Comparison of ENCODE assay signal across 8 cellular contexts in genomic region chr3:155870945-155871745, GRCh38. TPM values are rescaled to one million over a fixed set of nuclear protein-coding genes. Genes with fewer than 3 reads are reported as not detected.
DNase-seq lines count a peak whose midpoint lies in the region; ATAC-seq and TF ChIP-seq lines count a peak whose summit lies in the region.

No MANE protein-coding gene starts in this region.

- H3K4me1 ChIP-seq in PC-3 (ENCODE audit: insufficient read depth, low read length) (peaks cover 14% of the 10 kb centered on the region), tibial nerve (peaks cover 0 to 42% (median 16%) of the 10 kb centered on the region in 4 donors)

- H2AFZ ChIP-seq in PC-3 (ENCODE audit: low read length) = peak overlapping the region; percentile 85

- CTCF ChIA-PET in AG04449 (lab: Yijun Ruan, JAX) (interaction anchor here (0.9 to 2.9 kb wide), 4 partner anchors 11 to 65 kb away, joined by 3 to 12 read pairs (median 8); partner anchors contain the start of gene C3orf33), PC-3 (lab: Charles Lee) (no interaction called here)

- H3K79me2 ChIP-seq in PC-3 (ENCODE audit: low read length) = peaks cover 56% of the 10 kb centered on the region

- peak overlapping the region; percentile 66 for H3K4me3 ChIP-seq in AG04449 (ENCODE audit: low read depth, low read length)
- H3K4me3 ChIP-seq in PC-3 (ENCODE audit: low read length) = peak overlapping the region; percentile 79
- H3K4me3 ChIP-seq in foreskin fibroblast (ENCODE audit: low read depth in 1 of 2, low read length in 2 of 2) = peak overlapping the region; percentile 76 to 79
- peak overlapping the region; percentile 88 to 98 (median 94) for H3K4me3 ChIP-seq in tibial nerve

- H3F3A ChIP-seq in PC-3 (ENCODE audit: low read length, unreplicated experiment) = no peaks in the 10 kb centered on the region

- POLR2A ChIA-PET in AG04449 (lab: Yijun Ruan, JAX) (interaction anchor here (1.4 kb wide), 1 partner anchor 17 kb away, joined by 4 read pairs; the partner anchor contains the start of gene SLC33A1), PC-3 (lab: Charles Lee; ENCODE audit: unreplicated experiment) (no interaction called here)

- peak overlapping the region; percentile 84 for H3K4me2 ChIP-seq in PC-3 (ENCODE audit: low read length)

- TF ChIP-seq CTCF in AG04449 (IDR thresholded peaks at IDR 0.05; ENCODE audit: insufficient read depth, low read length, missing control alignments) = no peak
- no peak for TF ChIP-seq CTCF in PC-3 (conservative IDR thresholded peaks at IDR 0.05; ENCODE audit: low read depth, low read length)
- TF ChIP-seq CTCF in foreskin fibroblast (IDR thresholded peaks at IDR 0.05; ENCODE audit: low read depth, low read length) = no peak
- no peak for TF ChIP-seq CTCF in tibial nerve (IDR thresholded peaks at IDR 0.05)

- ATAC-seq in GM18517 (IDR thresholded peaks at IDR 0.05; ENCODE audit: unreplicated experiment) = peak; percentile 20
- peak; percentile 32 for ATAC-seq in HG03045 (IDR thresholded peaks at IDR 0.05; ENCODE audit: unreplicated experiment)
- peak; percentile 18 for ATAC-seq in PC-3

- H3K36me3 ChIP-seq in PC-3 (ENCODE audit: low read depth, low read length) (no peaks in the 10 kb centered on the region), tibial nerve (no peaks in the 10 kb centered on the region)

- no peak for DNase-seq in AG04449 (ENCODE audit: low read depth, low spot score)
- DNase-seq in PC-3 = peak; percentile 44
- DNase-seq in activated gamma-delta T cell (lab: John Stamatoyannopoulos, UW) = peak; percentile 28
- peak; percentile 39 to 70 for DNase-seq in foreskin fibroblast
- peak in 49 of 56 donors; percentile 6 to 72 (median 47) for DNase-seq in nucleus accumbens (lab: John Stamatoyannopoulos, UW)
- peak; percentile 35 to 41 for DNase-seq in tibial nerve (ENCODE audit: low spot score in 2 of 2)

- intact Hi-C loops in PC-3 (cut with micrococcal nuclease) = loop anchor here (1.0 to 5.0 kb wide), 2 partner anchors 17 to 124 kb away; partner anchors contain the start of genes PLCH1 and SLC33A1

- peaks cover 31% of the 10 kb centered on the region for H4K20me1 ChIP-seq in PC-3 (ENCODE audit: low read length)

- 0 to 1% methylated on average over 32 to 50 of the region's 85 CpGs for WGBS in tibial nerve, 2 donors

- peak overlapping the region; percentile 97 for H3K9ac ChIP-seq in PC-3 (ENCODE audit: low read length)

- peak overlapping the region; percentile 75 for H3K27ac ChIP-seq in PC-3 (ENCODE audit: low read length)
- peak overlapping the region; percentile 94 to 97 (median 96) for H3K27ac ChIP-seq in tibial nerve

- BruUV-seq in PC-3 (replicated peaks; lab: Mats Ljungman, UMichigan) = no TSS peak

- H3K9me3 ChIP-seq in PC-3 (ENCODE audit: low read length) = no peaks in the 10 kb centered on the region
- no peaks in the 10 kb centered on the region for H3K9me3 ChIP-seq in tibial nerve

- H3K27me3 ChIP-seq in PC-3 (ENCODE audit: low read length) (no peaks in the 10 kb centered on the region), tibial nerve (no peaks in the 10 kb centered on the region)

- TF ChIP-seq POLR2A in tibial nerve (IDR thresholded peaks at IDR 0.05) = no peak

- TF ChIP-seq EP300 in tibial nerve (IDR thresholded peaks at IDR 0.05) = peak in 1 of 2 donors; percentile 42

- no peaks in the 10 kb centered on the region for H3K9me2 ChIP-seq in PC-3 (replicated peaks; ENCODE audit: low read length)

RNA-seq across cellular contexts. Expression of gene GMPS, which starts 0.7 kb away (rescaled TPM):
- total RNA-seq in PC-3 (2014; rRNA removed) (42.2 and 43.3 TPM in 2 replicates), tibial nerve (10 to 100 TPM; 21.8 to 42.2 (median 32.8) TPM)

RNA-seq across cellular contexts. Expression of gene SLC33A1, which starts 16.9 kb away (rescaled TPM):
- 32.3 and 32.9 TPM in 2 replicates for total RNA-seq in PC-3 (2014; rRNA removed)
- total RNA-seq in tibial nerve = 10 to 100 TPM; 26.4 to 30.6 (median 29.6) TPM
